In the genomic region with DNA sequence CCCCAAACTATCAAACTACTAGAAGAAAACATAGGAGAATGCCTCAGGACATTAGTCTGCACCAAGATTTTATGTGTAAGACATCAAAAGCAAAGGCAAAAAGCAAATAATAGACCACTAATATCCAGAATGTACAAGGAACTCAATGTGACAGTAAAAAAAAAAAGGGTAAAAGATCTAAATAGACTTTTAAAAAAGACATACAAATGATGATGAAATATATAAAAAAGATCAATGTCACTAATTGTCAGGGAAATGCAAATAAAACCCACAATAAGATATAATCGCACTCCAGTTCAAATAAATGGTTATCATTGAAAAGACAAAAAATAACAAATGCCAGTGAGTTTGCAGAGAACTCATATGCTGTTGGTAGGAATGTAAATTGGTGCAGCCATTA, we compare ENCODE assay signal across 27 cellular contexts.
"Had no signal": no experiment of that assay in that cellular context is flagged by ENCODE, and none has a peak within 500 bp of the region (broad histone marks: within the 10 kb centered on the region; RNA-seq: fewer than 3 reads in every experiment).

No MANE protein-coding gene starts in this region.

- H3K27me3 ChIP-seq: testis, thyroid gland, tibial nerve, upper lobe of left lung, upper lobe of right lung, uterus, vagina had no signal

- H3K9me3 ChIP-seq: stomach, suprapubic skin, testis, thoracic aorta, thyroid gland, tibial artery, tibial nerve, transverse colon, upper lobe of left lung, upper lobe of right lung, uterus, vagina had no signal

- H3K36me3 ChIP-seq: stomach, suprapubic skin, thoracic aorta, thyroid gland, tibial artery, tibial nerve, transverse colon, upper lobe of left lung, upper lobe of right lung, uterus, vagina had no signal

- DNase-seq: stimulated activated CD4-positive, alpha-beta T cell treated with anti-CD3 and anti-CD28 coated beads, Interleukin-2, amount 100 ng/mL, for 48 hours; stimulated activated CD4-positive, alpha-beta T cell treated with anti-CD3 and anti-CD28 coated beads, Interleukin-4, amount 100 ng/mL, for 1 hour; stimulated activated CD4-positive, alpha-beta T cell treated with anti-CD3 and anti-CD28 coated beads, Interleukin-4, amount 100 ng/mL, for 24 hours; stimulated activated CD4-positive, alpha-beta T cell treated with anti-CD3 and anti-CD28 coated beads, Interleukin-4, amount 100 ng/mL, for 4 hours; stimulated activated CD8-positive, alpha-beta memory T cell treated with anti-CD3 and anti-CD28 coated beads, Interleukin-4, amount 100 ng/mL, for 48 hours; stimulated activated naive B cell treated with anti-CD40 and anti-IgM and Interleukin-4, amounts not matched to agents 10 μg/mL and 1 μg/mL and 100 μg/mL, for 72 hours; stimulated activated naive CD4-positive, alpha-beta T cell; stimulated activated naive CD4-positive, alpha-beta T cell treated with Interleukin-2 at 50 U/mL for 16 hours; stimulated activated naive CD8-positive, alpha-beta T cell treated with anti-CD3 and anti-CD28 coated beads, Interleukin-15, amount 100 ng/mL, for 72 hours; stimulated activated naive CD8-positive, alpha-beta T cell treated with anti-CD3 and anti-CD28 coated beads, Interleukin-15, Interleukin-2, amounts not matched to agents 100 U/mL and 50 U/mL, for 24 hours; stomach; substantia nigra; testis; thyroid gland; tibial artery; transverse colon; trophoblast cell; upper lobe of left lung; upper lobe of right lung; uterus had no signal

- H3K27ac ChIP-seq: stomach, suprapubic skin, testis, thoracic aorta, thyroid gland, tibial artery, tibial nerve, transverse colon, upper lobe of left lung, upper lobe of right lung, uterus, vagina had no signal

- H3K4me3 ChIP-seq: stomach, suprapubic skin, testis, thoracic aorta, thyroid gland, tibial artery, tibial nerve, transverse colon, upper lobe of left lung, upper lobe of right lung, uterus, vagina had no signal

- H3K4me1 ChIP-seq: stomach, suprapubic skin, testis, thyroid gland, tibial artery, tibial nerve, transverse colon, upper lobe of left lung, upper lobe of right lung, uterus, vagina had no signal

- ATAC-seq: stimulated activated effector memory CD8-positive, alpha-beta T cell treated with anti-CD3 and anti-CD28 coated beads, Interleukin-12 subunit alpha, Interleukin-12 subunit beta, amount 100 ng/mL, for 72 hours; stimulated activated memory B cell treated with anti-CD40 and anti-IgM and Interleukin-4, amounts not matched to agents 10 μg/mL and 1 μg/mL and 100 μg/mL, for 72 hours; stimulated activated naive B cell treated with anti-CD40 and anti-IgM and Interleukin-4, amounts not matched to agents 10 μg/mL and 1 μg/mL and 100 μg/mL, for 72 hours; stimulated activated naive CD8-positive, alpha-beta T cell treated with anti-CD3 and anti-CD28 coated beads, Interleukin-15, amount 100 ng/mL, for 72 hours; stimulated activated naive CD8-positive, alpha-beta T cell treated with anti-CD3 and anti-CD28 coated beads, Interleukin-15, Interleukin-2, amounts not matched to agents 100 U/mL and 50 U/mL, for 24 hours; upper lobe of right lung had no signal

- FAIRE-seq: urothelium cell line had no signal
